ENCODE assay signal across 12 cellular contexts in genomic region chr19:54206831-54207177, GRCh38. TPM values are rescaled to one million over a fixed set of nuclear protein-coding genes. Genes with fewer than 3 reads are reported as not detected.
DNase-seq lines count a peak whose midpoint lies in the region; ATAC-seq, FAIRE-seq and TF ChIP-seq lines count a peak whose summit lies in the region.
"Had no signal": no experiment of that assay in that cellular context is flagged by ENCODE, and none has a peak within 500 bp of the region (broad histone marks: within the 10 kb centered on the region; RNA-seq: fewer than 3 reads in every experiment).

No MANE protein-coding gene starts in this region.

- H3K27ac Mint-ChIP-seq in neural crest cell (ENCODE audit: unreplicated experiment) = no peak overlapping the region

- peak overlapping the region; percentile 51 for H3K9ac ChIP-seq in BLaER1
- H3K9ac ChIP-seq: KMS-11 had no signal

- H3K4me1 ChIP-seq in BLaER1 = peaks cover 99% of the 10 kb centered on the region
- H3K4me1 ChIP-seq in adrenal gland (replicated peaks in 1 of 2) = peaks cover 57 to 88% of the 10 kb centered on the region in 2 donors

- no peak for DNase-seq in GM12891 (ENCODE audit: insufficient read length, low spot score)
- DNase-seq in adrenal gland = no peak
- DNase-seq in neural crest cell (ENCODE audit: low read depth, low spot score) = no peak
- no peak for DNase-seq in NOMO-1 (lab: John Stamatoyannopoulos, UW; ENCODE audit: unreplicated experiment in 2 of 2)
- no peak for DNase-seq in cerebellar nuclear complex (lab: John Stamatoyannopoulos, UW)
- no peak for DNase-seq in medulla oblongata (ENCODE audit: extremely low spot score)
- DNase-seq: DMS153 had no signal

- H3K36me3 ChIP-seq in BLaER1 (peaks cover 93% of the 10 kb centered on the region), adrenal gland (replicated peaks in 1 of 2) (peaks cover 0 to 65% of the 10 kb centered on the region in 2 donors)

- no peak for FAIRE-seq in GM12891 (lab: Jason Lieb, UNC)

- TF ChIP-seq POLR2A in GM12891 (IDR thresholded peaks at IDR 0.05; ENCODE audit: low read depth, low read length) (no peak; the same call in 1 of the 2 replicates), adrenal gland (IDR thresholded peaks at IDR 0.05) (no peak)

- H3K4me2 ChIP-seq in BLaER1 = peak overlapping the region; percentile 97
- H3K4me2 ChIP-seq: KMS-11 had no signal

- H3K9me3 ChIP-seq in BLaER1 = no peaks in the 10 kb centered on the region
- H3K9me3 ChIP-seq in adrenal gland (replicated peaks in 1 of 3) = no peaks in the 10 kb centered on the region
- H3K9me3 ChIP-seq: SJSA1 had no signal

- H3K9me3 Mint-ChIP-seq in neural crest cell = no peaks in the 10 kb centered on the region

- H3K27me3 ChIP-seq in BLaER1 (no peaks in the 10 kb centered on the region), adrenal gland (no peaks in the 10 kb centered on the region)
- H3K27me3 ChIP-seq: SJSA1 had no signal

- WGBS in adrenal gland, 4 donors = 79 to 88% (median 82%) methylated on average over 11 to 13 of the region's 13 CpGs

- TF ChIP-seq CTCF in adrenal gland (IDR thresholded peaks at IDR 0.05) = no peak
- no peak for TF ChIP-seq CTCF in neural crest cell (conservative IDR thresholded peaks at IDR 0.05)

- H3K27ac ChIP-seq in BLaER1 = no peak overlapping the region
- H3K27ac ChIP-seq in adrenal gland = peak overlapping the region; percentile 76 to 100 (median 90)
- H3K27ac ChIP-seq: KMS-11, SJSA1 had no signal

- peaks cover 21% of the 10 kb centered on the region for H3K27me3 Mint-ChIP-seq in neural crest cell (ENCODE audit: low read depth)

- peak overlapping the region; percentile 99 for H3K4me3 Mint-ChIP-seq in neural crest cell

- H3K4me3 ChIP-seq in BLaER1 (no peak overlapping the region), adrenal gland (no peak overlapping the region)
- H3K4me3 ChIP-seq: SJSA1 had no signal

- peaks cover 53% of the 10 kb centered on the region for H3K36me3 Mint-ChIP-seq in neural crest cell (ENCODE audit: low read depth)

- peaks cover 100% of the 10 kb centered on the region for H4K20me1 ChIP-seq in BLaER1

- intact Hi-C loops in adrenal gland (cut with DNase I) = no loop called here

- peaks cover 73% of the 10 kb centered on the region for H3K4me1 Mint-ChIP-seq in neural crest cell

- ATAC-seq in GM21825 (IDR thresholded peaks at IDR 0.05; ENCODE audit: unreplicated experiment) = no peak

TF ChIP-seq in GM12891, 5 proteins besides CTCF, POLR2A, EP300 and RAD21:
- peak; percentile 31; the same call in 1 of the 2 replicates for TF ChIP-seq POLR2AphosphoS5 (IDR thresholded peaks at IDR 0.05; ENCODE audit: low read depth, low read length)
- no peak for TF ChIP-seq TAF1 (IDR thresholded peaks at IDR 0.05; ENCODE audit: low read depth, low read length)

RNA-seq across cellular contexts. Expression of gene RPS9, which starts 6.1 kb away (rescaled TPM):
- polyA plus RNA-seq in GM12891 (2012; ENCODE audit: low read depth, missing spikeins) = 4,709 TPM
- 1,000 to 10,000 TPM in 7 of 8 donors, 100 to 1,000 TPM in 1; 928 to 2,677 (median 1,834) TPM for total RNA-seq in adrenal gland
- polyA plus RNA-seq in adrenal gland = 1,000 to 10,000 TPM in 2 of 3 donors, 100 to 1,000 TPM in 1; 545 to 3,006 (median 1,900) TPM
- total RNA-seq in neural crest cell = 1,439 and 1,464 TPM in 2 replicates

RNA-seq across cellular contexts. Expression of gene TSEN34, which starts 15.7 kb away (rescaled TPM):
- 13.9 TPM for polyA plus RNA-seq in GM12891 (2012; ENCODE audit: low read depth, missing spikeins)
- total RNA-seq in adrenal gland (100 to 1,000 TPM in 5 of 8 donors, 10 to 100 TPM in 3; 66.4 to 201 (median 113) TPM), neural crest cell (66.2 and 67.9 TPM in 2 replicates)
- 10 to 100 TPM; 21.5 to 41.2 (median 26.1) TPM for polyA plus RNA-seq in adrenal gland

RNA-seq across cellular contexts. Expression of gene LILRB3, which starts 16.0 kb away (rescaled TPM):
- 0.14 TPM for polyA plus RNA-seq in GM12891 (2012; ENCODE audit: low read depth, missing spikeins)
- total RNA-seq in adrenal gland (10 to 100 TPM in 6 of 8 donors, 1 to 10 TPM in 1, under 1 TPM in 1; 0.60 to 56.2 (median 13.0) TPM), neural crest cell (not detected in 2 replicates)
- polyA plus RNA-seq in adrenal gland = 10 to 100 TPM in 1 of 3 donors, 1 to 10 TPM in 2; 2.8 to 32.6 (median 9.5) TPM
- total RNA-seq: renal cortical epithelial cell, SJSA1 had no signal

RNA-seq across cellular contexts. Expression of gene MBOAT7, which starts 17.4 kb away (rescaled TPM):
- 29.5 TPM for polyA plus RNA-seq in GM12891 (2012; ENCODE audit: low read depth, missing spikeins)
- total RNA-seq in adrenal gland = 100 to 1,000 TPM; 285 to 670 (median 495) TPM
- polyA plus RNA-seq in adrenal gland = 100 to 1,000 TPM; 130 to 190 (median 189) TPM
- total RNA-seq in neural crest cell = 74.2 and 76.5 TPM in 2 replicates

RNA-seq across cellular contexts. Expression of gene TMC4, which starts 33.8 kb away (rescaled TPM):
- 0.68 TPM for polyA plus RNA-seq in GM12891 (2012; ENCODE audit: low read depth, missing spikeins)
- total RNA-seq in adrenal gland (10 to 100 TPM in 1 of 8 donors, 1 to 10 TPM in 5, under 1 TPM in 2; 0.55 to 18.2 (median 1.3) TPM), neural crest cell (0.28 TPM in 1 of 2 replicates, not detected in the other)
- 10 to 100 TPM in 1 of 3 donors, 1 to 10 TPM in 1, under 1 TPM in 1; 0.48 to 10.5 (median 1.5) TPM for polyA plus RNA-seq in adrenal gland
